Comparison of ENCODE assay signal across 1 cellular context in the genomic region with DNA sequence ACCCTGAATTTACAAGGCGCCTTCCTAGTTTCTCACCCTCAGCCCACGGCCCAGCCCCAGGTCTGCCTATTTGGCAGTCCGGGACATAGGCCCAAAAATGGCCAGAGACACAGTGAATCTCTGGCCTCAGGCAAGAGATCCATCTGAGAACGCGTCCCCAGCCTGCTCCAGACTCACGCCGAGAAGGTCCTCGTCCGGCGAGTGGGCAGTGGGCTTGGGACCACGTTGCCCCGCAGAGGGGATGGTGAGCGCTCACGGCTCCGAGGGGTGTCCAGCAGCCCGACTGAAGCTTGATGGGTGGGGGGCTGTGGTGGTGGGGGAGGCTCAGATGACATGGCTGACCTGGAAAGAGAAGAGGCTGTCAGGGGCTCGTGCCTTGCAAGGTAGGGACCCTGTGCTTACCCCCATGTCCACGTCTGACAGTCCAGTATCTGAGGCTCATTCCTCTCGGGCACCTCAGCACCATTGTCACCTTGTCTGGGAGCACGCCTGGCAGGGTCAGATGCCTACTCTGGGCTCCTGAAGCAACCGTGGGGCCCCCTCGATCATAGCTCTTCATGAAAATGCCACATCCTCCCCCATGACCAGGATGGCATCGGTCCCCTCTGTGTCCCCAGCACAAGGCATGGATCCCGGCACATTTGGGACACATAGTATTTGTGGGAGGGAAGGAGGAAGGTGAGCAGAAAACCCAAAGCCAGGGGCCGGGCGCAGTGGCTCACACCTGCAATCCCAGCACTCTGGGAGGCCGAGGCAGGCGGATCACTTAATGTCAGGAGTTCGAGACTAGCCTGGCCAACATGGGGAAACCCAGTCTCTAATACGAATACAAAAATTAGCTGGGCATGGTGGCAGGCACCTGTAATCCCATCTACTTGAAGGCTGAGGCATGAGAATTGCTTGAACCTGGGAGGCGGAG.
TF ChIP-seq lines count a peak whose summit lies in the region.

No MANE protein-coding gene starts in this region.

TF ChIP-seq in HepG2, 621 proteins besides CTCF, POLR2A, EP300 and RAD21 (continued from another document and continues in another):
- TF ChIP-seq, protein P1, sequence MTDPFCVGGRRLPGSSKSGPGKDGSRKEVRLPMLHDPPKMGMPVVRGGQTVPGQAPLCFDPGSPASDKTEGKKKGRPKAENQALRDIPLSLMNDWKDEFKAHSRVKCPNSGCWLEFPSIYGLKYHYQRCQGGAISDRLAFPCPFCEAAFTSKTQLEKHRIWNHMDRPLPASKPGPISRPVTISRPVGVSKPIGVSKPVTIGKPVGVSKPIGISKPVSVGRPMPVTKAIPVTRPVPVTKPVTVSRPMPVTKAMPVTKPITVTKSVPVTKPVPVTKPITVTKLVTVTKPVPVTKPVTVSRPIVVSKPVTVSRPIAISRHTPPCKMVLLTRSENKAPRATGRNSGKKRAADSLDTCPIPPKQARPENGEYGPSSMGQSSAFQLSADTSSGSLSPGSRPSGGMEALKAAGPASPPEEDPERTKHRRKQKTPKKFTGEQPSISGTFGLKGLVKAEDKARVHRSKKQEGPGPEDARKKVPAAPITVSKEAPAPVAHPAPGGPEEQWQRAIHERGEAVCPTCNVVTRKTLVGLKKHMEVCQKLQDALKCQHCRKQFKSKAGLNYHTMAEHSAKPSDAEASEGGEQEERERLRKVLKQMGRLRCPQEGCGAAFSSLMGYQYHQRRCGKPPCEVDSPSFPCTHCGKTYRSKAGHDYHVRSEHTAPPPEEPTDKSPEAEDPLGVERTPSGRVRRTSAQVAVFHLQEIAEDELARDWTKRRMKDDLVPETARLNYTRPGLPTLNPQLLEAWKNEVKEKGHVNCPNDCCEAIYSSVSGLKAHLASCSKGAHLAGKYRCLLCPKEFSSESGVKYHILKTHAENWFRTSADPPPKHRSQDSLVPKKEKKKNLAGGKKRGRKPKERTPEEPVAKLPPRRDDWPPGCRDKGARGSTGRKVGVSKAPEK (CRISPR knock-in tag; IDR thresholded peaks at IDR 0.05; ENCODE audit: borderline replicate concordance): peak; percentile 79; the same call in 1 of the 2 replicates
- TF ChIP-seq ZBTB37 (CRISPR knock-in tag; IDR thresholded peaks at IDR 0.05) (no peak), ZBTB20 (CRISPR knock-in tag; IDR thresholded peaks at IDR 0.05; ENCODE audit: borderline replicate concordance, low read depth) (peak; percentile 68; the same call in 1 of the 2 replicates), RBM22 (optimal IDR thresholded peaks at IDR 0.05; ENCODE audit: low read length) (peak; percentile 79), ZNF572 (CRISPR knock-in tag; IDR thresholded peaks at IDR 0.05) (no peak), ATAD3A (CRISPR knock-in tag; IDR thresholded peaks at IDR 0.05) (0 out of 2 replicates have a peak, but pooled peaks have one; percentile 16), PTBP1 (IDR thresholded peaks at IDR 0.05; ENCODE audit: low read depth, low read length, poor library complexity, severe bottlenecking) (peak; percentile 84), AGO1 (IDR thresholded peaks at IDR 0.05; ENCODE audit: low read depth, low read length, poor library complexity, severe bottlenecking) (peak; percentile 96), HCFC1 (IDR thresholded peaks at IDR 0.05; ENCODE audit: low read depth, low read length) (no peak; the same call in 1 of the 2 replicates), GFI1 (CRISPR knock-in tag; IDR thresholded peaks at IDR 0.05; ENCODE audit: borderline replicate concordance) (no peak), CENPT (CRISPR knock-in tag; IDR thresholded peaks at IDR 0.05; ENCODE audit: low read depth) (no peak), ZNF570 (CRISPR knock-in tag; IDR thresholded peaks at IDR 0.05; ENCODE audit: borderline replicate concordance) (no peak), MTF1 (CRISPR knock-in tag; IDR thresholded peaks at IDR 0.05) (no peak), ZNF883 (CRISPR knock-in tag; IDR thresholded peaks at IDR 0.05; ENCODE audit: not compliant biosample characterization) (no peak), ZNF124 (CRISPR knock-in tag; IDR thresholded peaks at IDR 0.05) (no peak), MXD3 (CRISPR knock-in tag; IDR thresholded peaks at IDR 0.05) (no peak), IRF9 (CRISPR knock-in tag; IDR thresholded peaks at IDR 0.05; ENCODE audit: borderline replicate concordance) (0 out of 2 replicates have a peak, but pooled peaks have one; percentile 13), SRY (CRISPR knock-in tag; IDR thresholded peaks at IDR 0.05) (no peak; the same call in 1 of the 2 replicates), ZNF329 (CRISPR knock-in tag; IDR thresholded peaks at IDR 0.05; ENCODE audit: low read depth) (no peak), NKX3-1 (CRISPR knock-in tag; IDR thresholded peaks at IDR 0.05) (no peak), KDM2A (CRISPR knock-in tag; IDR thresholded peaks at IDR 0.05; ENCODE audit: borderline replicate concordance, low read depth) (no peak), MAFF (IDR thresholded peaks at IDR 0.05; ENCODE audit: low read depth, low read length) (no peak), SAFB2 (CRISPR knock-in tag; IDR thresholded peaks at IDR 0.05; ENCODE audit: borderline replicate concordance, low read depth) (no peak), TRIM22 (IDR thresholded peaks at IDR 0.05) (no peak), AGO2 (optimal IDR thresholded peaks at IDR 0.05; ENCODE audit: low read depth, low read length) (peak; percentile 90), ZNF333 (CRISPR knock-in tag; IDR thresholded peaks at IDR 0.05; ENCODE audit: borderline replicate concordance) (no peak), ZMYM4 (CRISPR knock-in tag; IDR thresholded peaks at IDR 0.05) (no peak), CBX2 (IDR thresholded peaks at IDR 0.05; ENCODE audit: low read depth, low read length) (no peak), CBX2 (CRISPR knock-in tag; IDR thresholded peaks at IDR 0.05; ENCODE audit: low read depth) (no peak), HES4 (CRISPR knock-in tag; IDR thresholded peaks at IDR 0.05; ENCODE audit: borderline replicate concordance) (no peak; the same call in 1 of the 2 replicates), ZNF768 (CRISPR knock-in tag; IDR thresholded peaks at IDR 0.05) (peak; percentile 44; the same call in 1 of the 2 replicates), ZNF781 (CRISPR knock-in tag; IDR thresholded peaks at IDR 0.05; ENCODE audit: borderline replicate concordance, not compliant biosample characterization) (peak; percentile 43), CEBPB (IDR thresholded peaks at IDR 0.05; ENCODE audit: borderline replicate concordance, low read depth, low read length) (no peak), KDM1A (CRISPR knock-in tag; IDR thresholded peaks at IDR 0.05) (no peak), ZNF34 (CRISPR knock-in tag; IDR thresholded peaks at IDR 0.05; ENCODE audit: borderline replicate concordance) (no peak), XBP1 (CRISPR knock-in tag; IDR thresholded peaks at IDR 0.05) (no peak), ZBTB7A (CRISPR knock-in tag; IDR thresholded peaks at IDR 0.05) (no peak), CC2D1A (CRISPR knock-in tag; IDR thresholded peaks at IDR 0.05) (no peak), DNMT1 (CRISPR knock-in tag; IDR thresholded peaks at IDR 0.05) (0 out of 2 replicates have a peak, but pooled peaks have one; percentile 68), ZNF432 (CRISPR knock-in tag; IDR thresholded peaks at IDR 0.05; ENCODE audit: borderline replicate concordance) (no peak), ZNF274 (CRISPR knock-in tag; IDR thresholded peaks at IDR 0.05) (0 out of 2 replicates have a peak, but pooled peaks have one; percentile 54), ZNF788 (CRISPR knock-in tag; IDR thresholded peaks at IDR 0.05; ENCODE audit: borderline replicate concordance) (0 out of 2 replicates have a peak, but pooled peaks have one; percentile 22), ZNF382 (CRISPR knock-in tag; IDR thresholded peaks at IDR 0.05; ENCODE audit: borderline replicate concordance) (no peak)
- TF ChIP-seq, protein P2, sequence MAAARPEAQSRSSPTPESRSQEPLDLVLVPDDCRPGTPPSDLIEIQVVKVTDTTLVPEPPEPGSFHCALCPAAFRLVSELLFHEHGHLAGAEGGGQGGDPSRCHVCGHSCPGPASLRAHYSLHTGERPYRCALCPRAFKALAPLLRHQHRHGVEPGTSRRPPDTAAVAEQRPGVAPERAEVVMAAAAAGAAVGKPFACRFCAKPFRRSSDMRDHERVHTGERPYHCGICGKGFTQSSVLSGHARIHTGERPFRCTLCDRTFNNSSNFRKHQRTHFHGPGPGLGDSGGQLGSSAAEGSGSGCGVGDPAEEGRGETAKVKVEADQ (CRISPR knock-in tag; IDR thresholded peaks at IDR 0.05; ENCODE audit: borderline replicate concordance): no peak
- TF ChIP-seq, protein P3, sequence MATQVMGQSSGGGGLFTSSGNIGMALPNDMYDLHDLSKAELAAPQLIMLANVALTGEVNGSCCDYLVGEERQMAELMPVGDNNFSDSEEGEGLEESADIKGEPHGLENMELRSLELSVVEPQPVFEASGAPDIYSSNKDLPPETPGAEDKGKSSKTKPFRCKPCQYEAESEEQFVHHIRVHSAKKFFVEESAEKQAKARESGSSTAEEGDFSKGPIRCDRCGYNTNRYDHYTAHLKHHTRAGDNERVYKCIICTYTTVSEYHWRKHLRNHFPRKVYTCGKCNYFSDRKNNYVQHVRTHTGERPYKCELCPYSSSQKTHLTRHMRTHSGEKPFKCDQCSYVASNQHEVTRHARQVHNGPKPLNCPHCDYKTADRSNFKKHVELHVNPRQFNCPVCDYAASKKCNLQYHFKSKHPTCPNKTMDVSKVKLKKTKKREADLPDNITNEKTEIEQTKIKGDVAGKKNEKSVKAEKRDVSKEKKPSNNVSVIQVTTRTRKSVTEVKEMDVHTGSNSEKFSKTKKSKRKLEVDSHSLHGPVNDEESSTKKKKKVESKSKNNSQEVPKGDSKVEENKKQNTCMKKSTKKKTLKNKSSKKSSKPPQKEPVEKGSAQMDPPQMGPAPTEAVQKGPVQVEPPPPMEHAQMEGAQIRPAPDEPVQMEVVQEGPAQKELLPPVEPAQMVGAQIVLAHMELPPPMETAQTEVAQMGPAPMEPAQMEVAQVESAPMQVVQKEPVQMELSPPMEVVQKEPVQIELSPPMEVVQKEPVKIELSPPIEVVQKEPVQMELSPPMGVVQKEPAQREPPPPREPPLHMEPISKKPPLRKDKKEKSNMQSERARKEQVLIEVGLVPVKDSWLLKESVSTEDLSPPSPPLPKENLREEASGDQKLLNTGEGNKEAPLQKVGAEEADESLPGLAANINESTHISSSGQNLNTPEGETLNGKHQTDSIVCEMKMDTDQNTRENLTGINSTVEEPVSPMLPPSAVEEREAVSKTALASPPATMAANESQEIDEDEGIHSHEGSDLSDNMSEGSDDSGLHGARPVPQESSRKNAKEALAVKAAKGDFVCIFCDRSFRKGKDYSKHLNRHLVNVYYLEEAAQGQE (IDR thresholded peaks at IDR 0.05; ENCODE audit: borderline replicate concordance in 1 of 2, low read depth in 1 of 2, low read length in 2 of 2): no peak
- TF ChIP-seq, protein P4, sequence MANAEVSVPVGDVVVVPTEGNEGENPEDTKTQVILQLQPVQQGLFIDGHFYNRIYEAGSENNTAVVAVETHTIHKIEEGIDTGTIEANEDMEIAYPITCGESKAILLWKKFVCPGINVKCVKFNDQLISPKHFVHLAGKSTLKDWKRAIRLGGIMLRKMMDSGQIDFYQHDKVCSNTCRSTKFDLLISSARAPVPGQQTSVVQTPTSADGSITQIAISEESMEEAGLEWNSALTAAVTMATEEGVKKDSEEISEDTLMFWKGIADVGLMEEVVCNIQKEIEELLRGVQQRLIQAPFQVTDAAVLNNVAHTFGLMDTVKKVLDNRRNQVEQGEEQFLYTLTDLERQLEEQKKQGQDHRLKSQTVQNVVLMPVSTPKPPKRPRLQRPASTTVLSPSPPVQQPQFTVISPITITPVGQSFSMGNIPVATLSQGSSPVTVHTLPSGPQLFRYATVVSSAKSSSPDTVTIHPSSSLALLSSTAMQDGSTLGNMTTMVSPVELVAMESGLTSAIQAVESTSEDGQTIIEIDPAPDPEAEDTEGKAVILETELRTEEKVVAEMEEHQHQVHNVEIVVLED (CRISPR knock-in tag; IDR thresholded peaks at IDR 0.05; ENCODE audit: borderline replicate concordance): no peak
- TF ChIP-seq, protein P5, sequence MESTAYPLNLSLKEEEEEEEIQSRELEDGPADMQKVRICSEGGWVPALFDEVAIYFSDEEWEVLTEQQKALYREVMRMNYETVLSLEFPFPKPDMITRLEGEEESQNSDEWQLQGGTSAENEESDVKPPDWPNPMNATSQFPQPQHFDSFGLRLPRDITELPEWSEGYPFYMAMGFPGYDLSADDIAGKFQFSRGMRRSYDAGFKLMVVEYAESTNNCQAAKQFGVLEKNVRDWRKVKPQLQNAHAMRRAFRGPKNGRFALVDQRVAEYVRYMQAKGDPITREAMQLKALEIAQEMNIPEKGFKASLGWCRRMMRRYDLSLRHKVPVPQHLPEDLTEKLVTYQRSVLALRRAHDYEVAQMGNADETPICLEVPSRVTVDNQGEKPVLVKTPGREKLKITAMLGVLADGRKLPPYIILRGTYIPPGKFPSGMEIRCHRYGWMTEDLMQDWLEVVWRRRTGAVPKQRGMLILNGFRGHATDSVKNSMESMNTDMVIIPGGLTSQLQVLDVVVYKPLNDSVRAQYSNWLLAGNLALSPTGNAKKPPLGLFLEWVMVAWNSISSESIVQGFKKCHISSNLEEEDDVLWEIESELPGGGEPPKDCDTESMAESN (CRISPR knock-in tag; conservative IDR thresholded peaks at IDR 0.05): no peak
